Comparison of ENCODE assay signal across 8 cellular contexts in the genomic region with DNA sequence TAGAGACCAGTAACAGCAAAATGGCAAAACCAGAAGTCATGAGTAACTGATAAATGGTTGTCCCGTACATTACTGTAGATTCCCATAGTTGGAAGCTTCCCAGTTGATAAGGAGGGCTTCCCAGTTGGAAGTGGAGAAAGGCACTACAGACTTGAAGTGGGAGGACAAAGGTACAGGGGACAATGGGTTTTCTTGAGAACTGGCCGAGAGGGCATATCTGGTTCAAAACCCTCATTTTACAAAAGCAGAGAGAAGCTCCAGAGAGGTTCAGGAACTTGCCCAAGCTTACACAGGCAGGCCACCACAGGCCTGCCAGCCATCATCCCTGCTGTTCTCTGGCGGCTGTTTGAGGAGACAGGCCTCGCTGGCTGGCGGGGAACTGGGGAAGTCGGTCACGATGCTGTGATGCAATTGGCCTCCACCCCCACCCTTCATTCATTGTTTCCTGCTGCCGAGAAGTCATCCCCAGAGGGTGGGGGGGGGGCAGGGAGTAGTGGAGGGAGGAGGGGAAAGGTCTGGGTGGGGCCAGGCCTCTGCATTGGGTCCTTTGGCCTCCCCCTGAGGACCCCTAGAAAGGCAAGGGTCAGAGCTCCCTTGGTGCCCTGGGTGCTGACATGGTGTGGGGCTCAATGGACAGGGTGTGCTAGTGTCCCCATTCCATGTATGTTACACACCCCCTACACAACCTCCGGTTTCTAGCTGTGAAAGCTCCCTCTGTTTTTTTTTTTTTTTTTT. TPM values are rescaled to one million over a fixed set of nuclear protein-coding genes. Genes with fewer than 3 reads are reported as not detected.
DNase-seq lines count a peak whose midpoint lies in the region; ATAC-seq and TF ChIP-seq lines count a peak whose summit lies in the region.

No MANE protein-coding gene starts in this region.

- H3K9ac ChIP-seq in skeletal muscle satellite cell (ENCODE audit: low read depth, low read length), result peak overlapping the region; percentile 30

- H3K9me3 ChIP-seq in SJSA1 (replicated peaks) (peaks cover 6% of the 10 kb centered on the region; the same call in 1 of the 2 replicates), skeletal muscle satellite cell (replicated peaks; ENCODE audit: low read length) (no peaks in the 10 kb centered on the region)

- H3K4me3 ChIP-seq in SJSA1 (no peak overlapping the region), skeletal muscle satellite cell (ENCODE audit: low read length) (no peak overlapping the region)

- peak; percentile 55 to 74 for DNase-seq in SJSA1 (ENCODE audit: low read depth in 1 of 2, low spot score in 2 of 2)
- peak; percentile 47 for DNase-seq in activated naive CD8-positive, alpha-beta T cell treated with anti-CD3 and anti-CD28 coated beads, Interleukin-2, amount 50 U/mL, for 16 hours (ENCODE audit: low read depth, low spot score)
- peak; percentile 86 for DNase-seq in left cardiac atrium
- DNase-seq in NCI-H774 (lab: John Stamatoyannopoulos, UW), result no peak
- no peak for DNase-seq in NCI-H526 treated with DMSO at 0.1 percent for 48 hours (lab: John Stamatoyannopoulos, UW)
- DNase-seq in omental fat pad (ENCODE audit: low spot score), result no peak

- H3K4me1 ChIP-seq in SJSA1 (replicated peaks) (peaks cover 42% of the 10 kb centered on the region), skeletal muscle satellite cell (ENCODE audit: control insufficient read depth, insufficient read depth, low read length) (peaks cover 28% of the 10 kb centered on the region)

- peak; percentile 86 for TF ChIP-seq POLR2A in GM18505 (IDR thresholded peaks at IDR 0.05; ENCODE audit: borderline replicate concordance, extremely low read depth, insufficient read depth, insufficient read length)

- peak overlapping the region; percentile 42 for H3K4me2 ChIP-seq in skeletal muscle satellite cell (ENCODE audit: low read length)

- intact Hi-C loops in left cardiac atrium (cut with DNase I), result no loop called here

- ATAC-seq in GM18505 (IDR thresholded peaks at IDR 0.05; ENCODE audit: unreplicated experiment) (no peak), left cardiac atrium (peak; percentile 4 to 13), omental fat pad (ENCODE audit: low FRiP score) (no peak)

- H3K36me3 ChIP-seq in SJSA1, result peaks cover 67% of the 10 kb centered on the region
- peaks cover 11% of the 10 kb centered on the region for H3K36me3 ChIP-seq in skeletal muscle satellite cell (ENCODE audit: insufficient read depth, low read length)

- H3K27me3 ChIP-seq in SJSA1 (replicated peaks) (no peaks in the 10 kb centered on the region), skeletal muscle satellite cell (ENCODE audit: control insufficient read depth, insufficient read depth, low read length) (no peaks in the 10 kb centered on the region)

- H3K27ac ChIP-seq in SJSA1, result peak overlapping the region; percentile 51

- TF ChIP-seq CTCF in omental fat pad (IDR thresholded peaks at IDR 0.05), result no peak

RNA-seq across cellular contexts. Expression of a gene that starts 3.0 kb away (rescaled TPM):
- total RNA-seq in SJSA1 (2014; rRNA removed; shearing (Covaris generic)), result 7.6 and 13.7 TPM in 2 replicates
- 10 to 100 TPM; 21.3 to 30.8 TPM for total RNA-seq in left cardiac atrium
- 2.0 and 2.8 TPM in 2 replicates for total RNA-seq in skeletal muscle satellite cell (2012; rRNA removed)
- 10 to 100 TPM in 2 of 4 donors, 1 to 10 TPM in 2; 7.0 to 25.9 (median 13.7) TPM for total RNA-seq in omental fat pad

RNA-seq across cellular contexts. Expression of a gene that starts 27.9 kb away (rescaled TPM):
- 4.6 and 9.4 TPM in 2 replicates for total RNA-seq in SJSA1 (2014; rRNA removed; shearing (Covaris generic))
- 10 to 100 TPM; 11.1 to 19.9 TPM for total RNA-seq in left cardiac atrium
- 0.25 and 0.44 TPM in 2 replicates for total RNA-seq in skeletal muscle satellite cell (2012; rRNA removed)
- total RNA-seq in omental fat pad, result 10 to 100 TPM in 3 of 4 donors, 1 to 10 TPM in 1; 8.4 to 23.5 (median 17.4) TPM

RNA-seq across cellular contexts. Expression of a gene that starts 39.9 kb away (rescaled TPM):
- total RNA-seq in SJSA1 (2014; rRNA removed; shearing (Covaris generic)), result 2.0 and 4.7 TPM in 2 replicates
- total RNA-seq in left cardiac atrium, result 1 to 10 TPM; 1.9 to 3.9 TPM
- 1.3 and 1.5 TPM in 2 replicates for total RNA-seq in skeletal muscle satellite cell (2012; rRNA removed)
- 1 to 10 TPM; 1.2 to 1.8 (median 1.6) TPM for total RNA-seq in omental fat pad

Comparison
In these comparisons a context has a peak if more than half of its experiments do, and no peak if none do; other contexts are left out.
1. ATAC-seq: peak in left cardiac atrium (2 of 2); none in GM18505 (single experiment) and omental fat pad (single experiment).
2. DNase-seq: peak in SJSA1 (2 of 2), activated naive CD8-positive, alpha-beta T cell treated with anti-CD3 and anti-CD28 coated beads, Interleukin-2, amount 50 U/mL, for 16 hours (single experiment) and left cardiac atrium (single experiment); none in NCI-H774 (single experiment), NCI-H526 treated with DMSO at 0.1 percent for 48 hours (single experiment) and omental fat pad (single experiment).